In the genomic region with DNA sequence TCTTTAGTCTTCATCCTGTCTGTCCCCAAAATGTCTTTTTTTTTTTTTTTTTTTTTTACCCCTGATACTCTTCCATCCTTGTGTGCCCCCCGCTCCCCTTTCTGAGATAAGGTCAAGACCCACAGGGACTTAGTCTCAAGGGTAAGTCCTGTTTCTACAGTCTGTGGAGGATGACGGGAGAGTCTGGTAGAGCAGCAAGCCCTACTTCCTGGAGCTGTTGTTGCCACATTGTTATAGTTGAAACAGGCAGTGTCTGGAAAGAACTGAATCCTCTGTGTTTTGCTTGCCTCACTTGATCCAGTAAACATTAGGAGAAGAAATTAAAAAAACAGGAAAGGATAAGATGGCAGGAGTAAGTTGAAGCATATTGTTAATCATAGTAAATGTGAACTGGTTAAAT, we compare ENCODE assay signal across 17 cellular contexts.
"Had no signal": no experiment of that assay in that cellular context is flagged by ENCODE, and none has a peak within 500 bp of the region (broad histone marks: within the 10 kb centered on the region; RNA-seq: fewer than 3 reads in every experiment).

No MANE protein-coding gene starts in this region.

- ATAC-seq: activated CD4-positive, CD25-positive, alpha-beta regulatory T cell treated with anti-CD3 and anti-CD28 coated beads, Interleukin-2, amount 50 U/mL, for 24 hours; natural killer cell; T-cell had no signal

- H3K27me3 ChIP-seq: dorsolateral prefrontal cortex, testis, upper lobe of left lung had no signal

- DNase-seq: activated CD4-positive, alpha-beta T cell treated with anti-CD3 and anti-CD28 coated beads, Interleukin-2, amount 50 U/mL, for 1 hour; activated naive CD4-positive, alpha-beta T cell treated with Interleukin-2 at 50 U/mL for 16 hours; aorta; dorsolateral prefrontal cortex; endodermal cell; hypothalamus; natural killer cell; small intestine; T-cell; T-helper 9 cell; testis; upper lobe of left lung had no signal

- H3K4me1 Mint-ChIP-seq: natural killer cell, T-cell had no signal

- H3K27me3 Mint-ChIP-seq: stimulated activated naive CD8-positive, alpha-beta T cell treated with anti-CD3 and anti-CD28 coated beads, Interleukin-15, Interleukin-2, amounts not matched to agents 100 ng/mL and 50 ng/mL, for 24 hours; T-cell had no signal

- H3K4me3 Mint-ChIP-seq: activated T-helper 1 cell treated with anti-CD3 and anti-CD28 coated beads, Interleukin-12 subunit alpha, Interleukin-12 subunit beta, Interleukin-2, Interleukin-4 antibody, amounts not matched to agents 30 ng/mL and 10 ng/mL and 1 ng/mL, durations not matched to agents 14 hours and 24 hours and 36 hours; endodermal cell; natural killer cell; stimulated activated naive CD8-positive, alpha-beta T cell treated with anti-CD3 and anti-CD28 coated beads, Interleukin-15, Interleukin-2, amounts not matched to agents 100 ng/mL and 50 ng/mL, for 24 hours; T-cell had no signal

- H3K9me3 Mint-ChIP-seq: activated T-helper 1 cell treated with anti-CD3 and anti-CD28 coated beads, Interleukin-12 subunit alpha, Interleukin-12 subunit beta, Interleukin-2, Interleukin-4 antibody, amounts not matched to agents 30 ng/mL and 10 ng/mL and 1 ng/mL, durations not matched to agents 14 hours and 24 hours and 36 hours; natural killer cell; stimulated activated naive CD8-positive, alpha-beta T cell treated with anti-CD3 and anti-CD28 coated beads, Interleukin-15, Interleukin-2, amounts not matched to agents 100 ng/mL and 50 ng/mL, for 24 hours; T-cell had no signal

- H3K9me3 ChIP-seq: testis, upper lobe of left lung had no signal

- H3K27ac ChIP-seq: testis, upper lobe of left lung had no signal

- H3K4me3 ChIP-seq: dorsolateral prefrontal cortex, lung, SK-N-MC, testis, upper lobe of left lung had no signal

- H3K27ac Mint-ChIP-seq: activated T-helper 1 cell treated with anti-CD3 and anti-CD28 coated beads, Interleukin-12 subunit alpha, Interleukin-12 subunit beta, Interleukin-2, Interleukin-4 antibody, amounts not matched to agents 30 ng/mL and 10 ng/mL and 1 ng/mL, durations not matched to agents 14 hours and 24 hours and 36 hours; endodermal cell; natural killer cell; stimulated activated naive CD8-positive, alpha-beta T cell treated with anti-CD3 and anti-CD28 coated beads, Interleukin-15, Interleukin-2, amounts not matched to agents 100 ng/mL and 50 ng/mL, for 24 hours; T-cell had no signal

- H3K4me1 ChIP-seq: upper lobe of left lung had no signal
